Comparison of ENCODE assay signal across 36 cellular contexts in the genomic region with DNA sequence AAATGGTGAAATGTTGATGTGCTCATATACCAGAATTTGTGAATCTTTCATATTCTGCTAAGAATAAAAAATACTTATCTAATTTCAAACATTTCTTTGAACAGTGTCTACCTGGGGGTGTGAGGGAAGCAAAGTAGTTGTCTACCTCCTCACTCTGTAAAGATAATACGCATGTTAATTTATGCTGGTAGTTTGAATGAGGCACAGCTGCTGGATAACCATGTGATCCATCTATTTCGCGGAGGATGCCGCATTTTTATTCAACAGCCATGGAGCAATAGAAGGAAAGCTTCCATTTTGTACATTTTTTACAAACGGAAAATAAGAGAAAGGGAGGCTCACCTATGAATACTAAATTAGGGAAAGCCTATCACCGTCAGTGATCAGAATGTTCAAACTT.
"Had no signal": no experiment of that assay in that cellular context is flagged by ENCODE, and none has a peak within 500 bp of the region (broad histone marks: within the 10 kb centered on the region; RNA-seq: fewer than 3 reads in every experiment).

No MANE protein-coding gene starts in this region.

- H3K27ac Mint-ChIP-seq: activated CD4-positive, alpha-beta memory T cell treated with anti-CD3 and anti-CD28 coated beads, Interleukin-2, amount 10 ng/mL, durations not matched to agents 7 days and 5 days; activated CD4-positive, alpha-beta T cell treated with anti-CD3 and anti-CD28 coated beads for 36 hours; activated CD4-positive, alpha-beta T cell treated with anti-CD3 and anti-CD28 coated beads, Interleukin-2, amount 10 ng/mL, durations not matched to agents 7 days and 5 days; activated CD8-positive, alpha-beta memory T cell treated with anti-CD3 and anti-CD28 coated beads, Interleukin-2, amount 10 ng/mL, durations not matched to agents 7 days and 5 days; activated CD8-positive, alpha-beta T cell treated with anti-CD3 and anti-CD28 coated beads, Interleukin-2, amount 10 ng/mL, durations not matched to agents 7 days and 5 days; activated naive CD4-positive, alpha-beta T cell treated with anti-CD3 and anti-CD28 coated beads for 36 hours; activated naive CD4-positive, alpha-beta T cell treated with anti-CD3 and anti-CD28 coated beads, Interleukin-2, amount 50 U/mL, for 72 hours; activated naive CD8-positive, alpha-beta T cell treated with anti-CD3 and anti-CD28 coated beads for 36 hours; activated T-cell treated with anti-CD3 and anti-CD28 coated beads, Interleukin-2, amount 50 U/mL, for 72 hours; activated T-helper 1 cell treated with anti-CD3 and anti-CD28 coated beads, Interleukin-12 subunit alpha, Interleukin-12 subunit beta, Interleukin-2, Interleukin-4 antibody, amounts not matched to agents 30 ng/mL and 10 ng/mL and 1 ng/mL, durations not matched to agents 14 hours and 24 hours and 36 hours; activated T-helper 17 cell treated with anti-CD3 and anti-CD28 coated beads, Interleukin-2, amount 50 U/mL, for 72 hours; T-helper 1 cell treated with Interleukin-12 subunit alpha and Interleukin-12 subunit beta and Interleukin-4 antibody, amounts not matched to agents 30 μg/mL and 1 μg/mL, for 36 hours; T-helper 2 cell treated with Interferon-gamma antibody and Interleukin-4, amounts not matched to agents 5 μg/mL and 100 μg/mL, for 36 hours; WTC11 had no signal

- DNase-seq: activated CD4-positive, alpha-beta memory T cell treated with anti-CD3 and anti-CD28 coated beads, Interleukin-2, amount 10 ng/mL, durations not matched to agents 7 days and 5 days; activated CD4-positive, alpha-beta T cell treated with anti-CD3 and anti-CD28 coated beads for 1 hour; activated CD4-positive, alpha-beta T cell treated with anti-CD3 and anti-CD28 coated beads for 36 hours; activated CD4-positive, alpha-beta T cell treated with anti-CD3 and anti-CD28 coated beads for 48 hours; activated CD4-positive, alpha-beta T cell treated with anti-CD3 and anti-CD28 coated beads, Interleukin-2, amount 10 ng/mL, durations not matched to agents 7 days and 5 days; activated CD4-positive, alpha-beta T cell treated with anti-CD3 and anti-CD28 coated beads, Interleukin-2, amount 50 U/mL, for 48 hours; activated CD4-positive, CD25-positive, alpha-beta regulatory T cell; activated CD8-positive, alpha-beta memory T cell treated with anti-CD3 and anti-CD28 coated beads for 24 hours; activated CD8-positive, alpha-beta memory T cell treated with anti-CD3 and anti-CD28 coated beads, Interleukin-2, amount 10 ng/mL, durations not matched to agents 7 days and 5 days; activated CD8-positive, alpha-beta memory T cell treated with anti-CD3 and anti-CD28 coated beads, Interleukin-2, amount 50 U/mL, for 48 hours; activated CD8-positive, alpha-beta T cell treated with anti-CD3 and anti-CD28 coated beads, Interleukin-2, amount 10 ng/mL, durations not matched to agents 7 days and 5 days; activated effector memory CD4-positive, alpha-beta T cell treated with anti-CD3 and anti-CD28 coated beads, Interleukin-2, amount 50 U/mL, for 16 hours; activated gamma-delta T cell treated with Interleukin-2 at 50 U/mL for 16 hours; activated naive CD4-positive, alpha-beta T cell; activated naive CD4-positive, alpha-beta T cell treated with anti-CD3 and anti-CD28 coated beads for 36 hours; activated naive CD4-positive, alpha-beta T cell treated with anti-CD3 and anti-CD28 coated beads, Interleukin-2, amount 50 U/mL, for 16 hours; activated naive CD8-positive, alpha-beta T cell treated with anti-CD3 and anti-CD28 coated beads for 36 hours; activated T-cell treated with anti-CD3 and anti-CD28 coated beads, Interleukin-2, amount 50 U/mL, for 4 hours; activated T-cell treated with anti-CD3 and anti-CD28 coated beads, Interleukin-2, amount 50 U/mL, for 72 hours; adrenal gland; amniotic stem cell; aorta; body of pancreas; brain microvascular endothelial cell; T-helper 1 cell; T-helper 2 cell; T-helper 9 cell; WERI-Rb-1 had no signal

- H3K36me3 Mint-ChIP-seq: activated CD8-positive, alpha-beta memory T cell treated with anti-CD3 and anti-CD28 coated beads, Interleukin-2, amount 10 ng/mL, durations not matched to agents 7 days and 5 days; activated naive CD4-positive, alpha-beta T cell treated with anti-CD3 and anti-CD28 coated beads, Interleukin-2, amount 50 U/mL, for 72 hours; activated naive CD8-positive, alpha-beta T cell treated with anti-CD3 and anti-CD28 coated beads for 36 hours; WTC11 had no signal

- H3K27me3 Mint-ChIP-seq: activated CD4-positive, alpha-beta memory T cell treated with anti-CD3 and anti-CD28 coated beads, Interleukin-2, amount 10 ng/mL, durations not matched to agents 7 days and 5 days; activated CD4-positive, alpha-beta T cell treated with anti-CD3 and anti-CD28 coated beads for 36 hours; activated CD4-positive, alpha-beta T cell treated with anti-CD3 and anti-CD28 coated beads, Interleukin-2, amount 10 ng/mL, durations not matched to agents 7 days and 5 days; activated CD8-positive, alpha-beta memory T cell treated with anti-CD3 and anti-CD28 coated beads, Interleukin-2, amount 10 ng/mL, durations not matched to agents 7 days and 5 days; activated naive CD8-positive, alpha-beta T cell treated with anti-CD3 and anti-CD28 coated beads for 36 hours; activated T-helper 17 cell treated with anti-CD3 and anti-CD28 coated beads, Interleukin-2, amount 50 U/mL, for 72 hours had no signal

- H3K4me3 Mint-ChIP-seq: activated CD4-positive, alpha-beta memory T cell treated with anti-CD3 and anti-CD28 coated beads, Interleukin-2, amount 10 ng/mL, durations not matched to agents 7 days and 5 days; activated CD4-positive, alpha-beta T cell treated with anti-CD3 and anti-CD28 coated beads for 36 hours; activated CD4-positive, alpha-beta T cell treated with anti-CD3 and anti-CD28 coated beads, Interleukin-2, amount 10 ng/mL, durations not matched to agents 7 days and 5 days; activated CD8-positive, alpha-beta memory T cell treated with anti-CD3 and anti-CD28 coated beads, Interleukin-2, amount 10 ng/mL, durations not matched to agents 7 days and 5 days; activated CD8-positive, alpha-beta T cell treated with anti-CD3 and anti-CD28 coated beads, Interleukin-2, amount 10 ng/mL, durations not matched to agents 7 days and 5 days; activated naive CD4-positive, alpha-beta T cell treated with anti-CD3 and anti-CD28 coated beads for 36 hours; activated naive CD8-positive, alpha-beta T cell treated with anti-CD3 and anti-CD28 coated beads for 36 hours; activated T-cell treated with anti-CD3 and anti-CD28 coated beads, Interleukin-2, amount 50 U/mL, for 4 hours; activated T-cell treated with anti-CD3 and anti-CD28 coated beads, Interleukin-2, amount 50 U/mL, for 72 hours; activated T-helper 1 cell treated with anti-CD3 and anti-CD28 coated beads, Interleukin-12 subunit alpha, Interleukin-12 subunit beta, Interleukin-2, Interleukin-4 antibody, amounts not matched to agents 30 ng/mL and 10 ng/mL and 1 ng/mL, durations not matched to agents 14 hours and 24 hours and 36 hours; activated T-helper 17 cell treated with anti-CD3 and anti-CD28 coated beads, Interleukin-2, amount 50 U/mL, for 72 hours; T-helper 1 cell treated with Interleukin-12 subunit alpha and Interleukin-12 subunit beta and Interleukin-4 antibody, amounts not matched to agents 30 μg/mL and 1 μg/mL, for 36 hours; T-helper 2 cell treated with Interferon-gamma antibody and Interleukin-4, amounts not matched to agents 5 μg/mL and 100 μg/mL, for 36 hours; WTC11 had no signal

- H3K4me1 Mint-ChIP-seq: activated CD4-positive, alpha-beta memory T cell treated with anti-CD3 and anti-CD28 coated beads, Interleukin-2, amount 10 ng/mL, durations not matched to agents 7 days and 5 days; activated CD4-positive, alpha-beta T cell treated with anti-CD3 and anti-CD28 coated beads for 36 hours; activated CD4-positive, alpha-beta T cell treated with anti-CD3 and anti-CD28 coated beads, Interleukin-2, amount 10 ng/mL, durations not matched to agents 7 days and 5 days; activated CD8-positive, alpha-beta memory T cell treated with anti-CD3 and anti-CD28 coated beads, Interleukin-2, amount 10 ng/mL, durations not matched to agents 7 days and 5 days; activated naive CD8-positive, alpha-beta T cell treated with anti-CD3 and anti-CD28 coated beads for 36 hours; activated T-helper 17 cell treated with anti-CD3 and anti-CD28 coated beads, Interleukin-2, amount 50 U/mL, for 72 hours had no signal

- ATAC-seq: activated CD4-positive, alpha-beta T cell treated with anti-CD3 and anti-CD28 coated beads for 36 hours; activated CD4-positive, CD25-positive, alpha-beta regulatory T cell treated with anti-CD3 and anti-CD28 coated beads, Interleukin-2, amount 50 U/mL, for 24 hours; activated CD8-positive, alpha-beta memory T cell treated with anti-CD3 and anti-CD28 coated beads, Interleukin-2, amount 10 ng/mL, durations not matched to agents 7 days and 5 days; activated CD8-positive, alpha-beta T cell treated with anti-CD3 and anti-CD28 coated beads, Interleukin-2, amount 10 ng/mL, durations not matched to agents 7 days and 5 days; activated naive CD4-positive, alpha-beta T cell treated with anti-CD3 and anti-CD28 coated beads, Interleukin-2, amount 50 U/mL, for 72 hours; activated T-cell treated with anti-CD3 and anti-CD28 coated beads, Interleukin-2, amount 50 U/mL, for 4 hours; activated T-cell treated with anti-CD3 and anti-CD28 coated beads, Interleukin-2, amount 50 U/mL, for 72 hours; activated T-helper 17 cell treated with anti-CD3 and anti-CD28 coated beads, Interleukin-2, amount 50 U/mL, for 72 hours; body of pancreas; WTC11 had no signal

- H3K27ac ChIP-seq: adrenal gland, body of pancreas, brain microvascular endothelial cell, breast epithelium, WERI-Rb-1 had no signal

- H3K9me3 Mint-ChIP-seq: activated CD4-positive, alpha-beta T cell treated with anti-CD3 and anti-CD28 coated beads, Interleukin-2, amount 10 ng/mL, durations not matched to agents 7 days and 5 days; activated T-helper 1 cell treated with anti-CD3 and anti-CD28 coated beads, Interleukin-12 subunit alpha, Interleukin-12 subunit beta, Interleukin-2, Interleukin-4 antibody, amounts not matched to agents 30 ng/mL and 10 ng/mL and 1 ng/mL, durations not matched to agents 14 hours and 24 hours and 36 hours; T-helper 2 cell treated with Interferon-gamma antibody and Interleukin-4, amounts not matched to agents 5 μg/mL and 100 μg/mL, for 36 hours; WTC11 had no signal
